ENCODE assay signal across 7 cellular contexts in genomic region chr12:131268571-131268970, GRCh38.
A peak's percentile ranks its signal among the peaks of the same experiment; 100 is the strongest.
DNase-seq lines count a peak whose midpoint lies in the region; FAIRE-seq and TF ChIP-seq lines count a peak whose summit lies in the region.
"Not testable (repeated sequence)": the region's sequence is repeated elsewhere in the genome, so short reads cannot be mapped to it uniquely, and the experiment has no call there.

No MANE protein-coding gene starts in this region.

- not testable (repeated sequence) for H3K4me1 ChIP-seq in kidney (ENCODE audit: control insufficient read depth in 1 of 2, insufficient read depth in 1 of 2, low read depth in 1 of 2, low read length in 2 of 2); smooth muscle cell (ENCODE audit: low read depth)
- peaks cover 16% of the 10 kb centered on the region for H3K4me1 ChIP-seq in vagina

- not testable (repeated sequence) for H3K9me3 Mint-ChIP-seq in chondrocyte (ENCODE audit: low read depth); neural crest cell

- H3F3A ChIP-seq in smooth muscle cell (ENCODE audit: low read depth), result not testable (repeated sequence)

- H3K27me3 ChIP-seq in smooth muscle cell (ENCODE audit: low read depth); vagina: not testable (repeated sequence)

- not testable (repeated sequence) for H3K4me3 ChIP-seq in kidney (ENCODE audit: low read length in 2 of 2); smooth muscle cell; vagina

- not testable (repeated sequence) for H3K79me2 ChIP-seq in smooth muscle cell (ENCODE audit: low read depth)

- H2AFZ ChIP-seq in smooth muscle cell (ENCODE audit: low read depth), result not testable (repeated sequence)

- H3K4me2 ChIP-seq in smooth muscle cell, result not testable (repeated sequence)

- H3K36me3 Mint-ChIP-seq in chondrocyte (ENCODE audit: low read depth); neural crest cell (ENCODE audit: low read depth): not testable (repeated sequence)

- TF ChIP-seq CTCF in RWPE1 (conservative IDR thresholded peaks at IDR 0.05; ENCODE audit: low read depth); chondrocyte (IDR thresholded peaks at IDR 0.05); kidney (IDR thresholded peaks at IDR 0.05; ENCODE audit: borderline replicate concordance, extremely low read depth, insufficient read depth); neural crest cell (conservative IDR thresholded peaks at IDR 0.05); smooth muscle cell (IDR thresholded peaks at IDR 0.05; ENCODE audit: borderline replicate concordance, insufficient read depth, poor library complexity, severe bottlenecking); vagina (IDR thresholded peaks at IDR 0.05): not testable (repeated sequence)

- POLR2A ChIA-PET in RWPE1 (lab: Yijun Ruan, JAX; ENCODE audit: low non-redundant PET), result not testable (repeated sequence)

- not testable (repeated sequence) for H3K4me3 Mint-ChIP-seq in chondrocyte (ENCODE audit: unreplicated experiment); neural crest cell

- peak; percentile 75 for DNase-seq in G401 (ENCODE audit: low spot score)
- DNase-seq in RWPE1 (ENCODE audit: low spot score); neural crest cell (ENCODE audit: low read depth, low spot score); smooth muscle cell (lab: John Stamatoyannopoulos, UW; ENCODE audit: unreplicated experiment); vagina (ENCODE audit: extremely low spot score in 2 of 2): not testable (repeated sequence)
- DNase-seq in chondrocyte (ENCODE audit: low spot score), result peak; percentile 21
- DNase-seq in kidney, result peak; percentile 10

- not testable (repeated sequence) for H3K9ac ChIP-seq in kidney (ENCODE audit: low read length in 2 of 2); smooth muscle cell (ENCODE audit: low read depth)

- intact Hi-C loops in kidney (cut with DNase I); vagina (cut with DNase I): not testable (repeated sequence)

- H4K20me1 ChIP-seq in smooth muscle cell (ENCODE audit: low read depth), result not testable (repeated sequence)

- H3K27ac ChIP-seq in RWPE1 (peak overlapping the region; percentile 73), smooth muscle cell (ENCODE audit: low read depth) (peak overlapping the region; percentile 15), vagina (peak overlapping the region; percentile 20)
- not testable (repeated sequence) for H3K27ac ChIP-seq in kidney (ENCODE audit: low read depth in 2 of 2, low read length in 2 of 2)

- 70% methylated on average over 4 of the region's 4 CpGs for WGBS in smooth muscle cell (ENCODE audit: low lambda C conversion rate)

- H3K9me3 ChIP-seq in kidney (ENCODE audit: control insufficient read depth in 1 of 2, low read length in 2 of 2); smooth muscle cell (replicated peaks; ENCODE audit: low read depth); vagina: not testable (repeated sequence)

- not testable (repeated sequence) for H3K27me3 Mint-ChIP-seq in chondrocyte (ENCODE audit: low read depth); neural crest cell (ENCODE audit: low read depth)

- in situ Hi-C loops in G401 (cut with HindIII; ENCODE audit: low sequenced_read_pairs), result not testable (repeated sequence)

- TF ChIP-seq POLR2A in vagina (IDR thresholded peaks at IDR 0.05), result not testable (repeated sequence)

- not testable (repeated sequence) for H3K36me3 ChIP-seq in kidney (ENCODE audit: control insufficient read depth in 1 of 2, insufficient read depth in 2 of 2, low read length in 2 of 2); smooth muscle cell (ENCODE audit: low read depth); vagina

- not testable (repeated sequence) for FAIRE-seq in kidney (lab: Jason Lieb, UNC)

- not testable (repeated sequence) for H3K27ac Mint-ChIP-seq in chondrocyte (ENCODE audit: unreplicated experiment)
- H3K27ac Mint-ChIP-seq in neural crest cell (ENCODE audit: unreplicated experiment), result peak overlapping the region; percentile 94

- CTCF ChIA-PET in RWPE1 (lab: Yijun Ruan, JAX), result not testable (repeated sequence)

- not testable (repeated sequence) for H3K4me1 Mint-ChIP-seq in chondrocyte (ENCODE audit: low read depth)
- peaks cover 37% of the 10 kb centered on the region for H3K4me1 Mint-ChIP-seq in neural crest cell
